8 cellular contexts compared by ENCODE assay signal in genomic region chr18:3525870-3526420, GRCh38.
DNase-seq lines count a peak whose midpoint lies in the region; ATAC-seq, FAIRE-seq and TF ChIP-seq lines count a peak whose summit lies in the region.

No MANE protein-coding gene starts in this region.

- H3K27ac ChIP-seq in KMS-11 (peak overlapping the region; percentile 99), WERI-Rb-1 (peak overlapping the region; percentile 8; the same call in 1 of the 2 replicates), H1 (ENCODE audit: low read depth, low read length) (peak overlapping the region; percentile 83), ascending aorta (no peak overlapping the region)

- H3K4ac ChIP-seq in H1 (replicated peaks; ENCODE audit: insufficient read length, low read depth, low read length) = no peak overlapping the region

- intact Hi-C loops in ascending aorta (cut with DNase I) = no loop called here

- TF ChIP-seq CTCF in GM13976 (IDR thresholded peaks at IDR 0.05; ENCODE audit: borderline replicate concordance, control extremely low read depth, extremely low read depth, insufficient read depth, missing control alignments) (no peak), KMS-11 (conservative IDR thresholded peaks at IDR 0.05; ENCODE audit: low read depth, low read length) (no peak), WERI-Rb-1 (IDR thresholded peaks at IDR 0.05; ENCODE audit: low read depth, low read length) (no peak), H1 (IDR thresholded peaks at IDR 0.05; ENCODE audit: control extremely low read depth in 1 of 3, insufficient read depth in 1 of 3, low read depth in 1 of 3, low read length in 3 of 3) (no peak), ascending aorta (IDR thresholded peaks at IDR 0.05) (no peak)

- POLR2A ChIA-PET in H1 (lab: Charles Lee; ENCODE audit: partially characterized antibody) = interaction anchor here (0.7 to 2.0 kb wide), 4 partner anchors 9 to 79 kb away, joined by 3 to 14 read pairs (median 3); no protein-coding TSS in a partner anchor

- peaks cover 40% of the 10 kb centered on the region for H3K4me1 ChIP-seq in KMS-11 (ENCODE audit: low read depth, poor library complexity, severe bottlenecking)
- peaks cover 8 to 24% (median 21%) of the 10 kb centered on the region in 4 experiments for H3K4me1 ChIP-seq in H1 (replicated peaks in 1 of 4; ENCODE audit: control insufficient read depth in 3 of 4, insufficient read depth in 4 of 4, low read length in 3 of 4)
- H3K4me1 ChIP-seq in ascending aorta = no peaks in the 10 kb centered on the region

- H3K4me3 ChIP-seq in KMS-11 (IDR thresholded peaks at IDR 0.05; ENCODE audit: insufficient read depth, low read depth, low read length) (no peak overlapping the region), WERI-Rb-1 (ENCODE audit: low read depth, low read length) (no peak overlapping the region), H1 (ENCODE audit: extremely low read depth in 1 of 4, insufficient read depth in 2 of 4, low read depth in 3 of 4, low read length in 4 of 4) (no peak overlapping the region), ascending aorta (no peak overlapping the region)

- in situ Hi-C loops in GM13976 (cut with MboI; ENCODE audit: low sequenced_read_pairs, unreplicated experiment) = no loop called here

- H4K5ac ChIP-seq in H1 (ENCODE audit: insufficient read length, low read depth, low read length) = no peak overlapping the region

- peak overlapping the region; percentile 49 for H3K18ac ChIP-seq in H1 (ENCODE audit: extremely low read depth, low read length)

- H3K27me3 ChIP-seq in KMS-11 (ENCODE audit: insufficient read depth, low read depth) = no peaks in the 10 kb centered on the region
- H3K27me3 ChIP-seq in WERI-Rb-1 (ENCODE audit: insufficient read depth, low read depth, severe bottlenecking) = no peaks in the 10 kb centered on the region
- H3K27me3 ChIP-seq in H1 (replicated peaks in 1 of 4; ENCODE audit: control insufficient read depth in 3 of 4, extremely low read depth in 1 of 4, insufficient read depth in 3 of 4, low read length in 3 of 4) = no peaks in the 10 kb centered on the region
- H3K27me3 ChIP-seq in ascending aorta = no peaks in the 10 kb centered on the region

- H2BK12ac ChIP-seq in H1 (ENCODE audit: low read depth, low read length) = peak overlapping the region; percentile 98

- no peak overlapping the region for H3K23ac ChIP-seq in H1 (ENCODE audit: insufficient read length)

- H3K23me2 ChIP-seq in H1 (ENCODE audit: low read depth, low read length) = no peaks in the 10 kb centered on the region; the same call in 1 of the 2 replicates

- FAIRE-seq in H1 (lab: Jason Lieb, UNC) = no peak

- peak overlapping the region; percentile 34 for H2BK120ac ChIP-seq in H1 (replicated peaks; ENCODE audit: low read depth, low read length)

- TF ChIP-seq EP300 in H1 (IDR thresholded peaks at IDR 0.05; ENCODE audit: borderline replicate concordance in 1 of 2, low read depth in 2 of 2, low read length in 2 of 2) = no peak

- H2BK20ac ChIP-seq in H1 (ENCODE audit: low read length) = peak overlapping the region; percentile 62; the same call in 1 of the 2 replicates

- H4K91ac ChIP-seq in H1 (replicated peaks; ENCODE audit: insufficient read length, low read length) = peak overlapping the region; percentile 26

- no peak overlapping the region for H4K8ac ChIP-seq in H1 (ENCODE audit: extremely low read depth, insufficient read depth, low read length)

- peak; percentile 79 for ATAC-seq in GM21447 (IDR thresholded peaks at IDR 0.05; ENCODE audit: unreplicated experiment)

- CTCF ChIA-PET in H1 (lab: Charles Lee; ENCODE audit: partially characterized antibody) = interaction anchor here (0.7 to 2.3 kb wide), 7 partner anchors 9 to 69 kb away, joined by 3 to 7 read pairs (median 4); no protein-coding TSS in a partner anchor

- H3K56ac ChIP-seq in H1 (replicated peaks; ENCODE audit: insufficient read length, low read depth, low read length) = no peak overlapping the region

- peaks cover 4% of the 10 kb centered on the region for H3K9me3 ChIP-seq in WERI-Rb-1 (ENCODE audit: severe bottlenecking)
- peaks cover 5 to 6% of the 10 kb centered on the region in 2 experiments; a peak in 2 of 4 replicates for H3K9me3 ChIP-seq in H1 (ENCODE audit: insufficient read depth in 2 of 2, low read depth in 1 of 2, low read length in 1 of 2)
- no peaks in the 10 kb centered on the region for H3K9me3 ChIP-seq in ascending aorta

- H2BK15ac ChIP-seq in H1 (ENCODE audit: low read length) = no peak overlapping the region

- H2BK5ac ChIP-seq in H1 (ENCODE audit: low read depth, low read length) = peak overlapping the region; percentile 77; the same call in 1 of the 2 replicates

- H2AK5ac ChIP-seq in H1 (ENCODE audit: low read depth, low read length) = peak overlapping the region; percentile 14; the same call in 1 of the 2 replicates

- TF ChIP-seq RAD21 in H1 (IDR thresholded peaks at IDR 0.05 in 1 of 2, conservative IDR thresholded peaks at IDR 0.05 in 1 of 2; ENCODE audit: low read depth in 2 of 2, low read length in 2 of 2) = no peak

- H3K14ac ChIP-seq in H1 (ENCODE audit: insufficient read length) = no peak overlapping the region

- 85% methylated on average over 10 of the region's 10 CpGs; no CpG with 5 or more reads in 1 of the 2 experiments for WGBS in H1 (ENCODE audit: extremely low coverage in 1 of 2, insufficient coverage in 1 of 2, insufficient read length in 1 of 2, insufficient replicate concordance in 2 of 2, low coverage in 1 of 2, low lambda C conversion rate in 2 of 2, missing lambda C conversion rate in 1 of 2), 2 experiments

- no peaks in the 10 kb centered on the region for H4K20me1 ChIP-seq in KMS-11 (ENCODE audit: insufficient read depth)
- no peaks in the 10 kb centered on the region for H4K20me1 ChIP-seq in H1 (replicated peaks in 1 of 2; ENCODE audit: control insufficient read depth in 1 of 2, insufficient read depth in 2 of 2, low read length in 2 of 2)

- no peak for TF ChIP-seq POLR2A in H1 (IDR thresholded peaks at IDR 0.05; ENCODE audit: control extremely low read depth in 1 of 2, low read depth in 2 of 2, low read length in 2 of 2)

- H3K9ac ChIP-seq in KMS-11 = peak overlapping the region; percentile 82
- no peak overlapping the region; a peak in 3 of 7 replicates for H3K9ac ChIP-seq in H1 (replicated peaks in 1 of 4; ENCODE audit: extremely low read depth in 1 of 4, low read depth in 3 of 4, low read length in 3 of 4)

- H3K4me2 ChIP-seq in KMS-11 (peak overlapping the region; percentile 96), H1 (ENCODE audit: insufficient read depth in 1 of 2, low read depth in 2 of 2, low read length in 2 of 2) (peak overlapping the region; percentile 12 to 37; a peak in 2 of 4 replicates)

- H3K79me2 ChIP-seq in KMS-11 (ENCODE audit: insufficient read depth, low read depth) (no peaks in the 10 kb centered on the region), H1 (ENCODE audit: control insufficient read depth in 1 of 2, insufficient read depth in 2 of 2, low read length in 2 of 2) (no peaks in the 10 kb centered on the region)

- DNase-seq in GM13976 (ENCODE audit: low spot score) (peak; percentile 57), WERI-Rb-1 (peak; percentile 11), H1 (ENCODE audit: low read depth in 1 of 2, low spot score in 2 of 2) (no peak), ascending aorta (ENCODE audit: low spot score in 2 of 2) (no peak), HuH-7 (ENCODE audit: low spot score) (no peak)
- peak; percentile 3 to 31 for DNase-seq in stimulated activated CD4-positive, alpha-beta T cell treated with anti-CD3 and anti-CD28 coated beads, Interleukin-4, amount 100 ng/mL, for 48 hours (ENCODE audit: low read depth in 2 of 2)

- H2AFZ ChIP-seq in KMS-11 (ENCODE audit: low read depth) = peak overlapping the region; percentile 48
- H2AFZ ChIP-seq in H1 (ENCODE audit: low read length) = no peak overlapping the region

- H3K79me1 ChIP-seq in H1 (ENCODE audit: low read depth, low read length) = no peaks in the 10 kb centered on the region

- H3K36me3 ChIP-seq in KMS-11 (ENCODE audit: insufficient read depth) = no peaks in the 10 kb centered on the region
- H3K36me3 ChIP-seq in WERI-Rb-1 = no peaks in the 10 kb centered on the region
- no peaks in the 10 kb centered on the region; a peak in 1 of 8 replicates for H3K36me3 ChIP-seq in H1 (ENCODE audit: control insufficient read depth in 2 of 4, insufficient read depth in 4 of 4, low read length in 3 of 4)
- H3K36me3 ChIP-seq in ascending aorta = no peaks in the 10 kb centered on the region

TF ChIP-seq in H1, 55 proteins besides CTCF, POLR2A, EP300 and RAD21 (continues in another document):
- TF ChIP-seq SIN3A (conservative IDR thresholded peaks at IDR 0.05 in 1 of 2, IDR thresholded peaks at IDR 0.05 in 1 of 2; ENCODE audit: low read depth in 1 of 2, low read length in 2 of 2) (no peak), SAP30 (IDR thresholded peaks at IDR 0.05; ENCODE audit: insufficient read depth, insufficient replicate concordance, low read length) (no peak), TAF7 (optimal IDR thresholded peaks at IDR 0.05; ENCODE audit: borderline replicate concordance, low read depth, low read length) (no peak), KDM4A (IDR thresholded peaks at IDR 0.05; ENCODE audit: low read depth, low read length, severe bottlenecking) (no peak)

Comparison
In these comparisons a context has a peak if more than half of its experiments do, and no peak if none do; other contexts are left out.
1. DNase-seq: peak in GM13976 (single experiment), WERI-Rb-1 (single experiment) and stimulated activated CD4-positive, alpha-beta T cell treated with anti-CD3 and anti-CD28 coated beads, Interleukin-4, amount 100 ng/mL, for 48 hours (2 of 2); none in H1 (0 of 2), ascending aorta (0 of 2) and HuH-7 (single experiment).
2. H3K27ac ChIP-seq: peak in KMS-11 (single experiment), WERI-Rb-1 (single experiment) and H1 (single experiment); none in ascending aorta (0 of 2).